ENCODE assay signal across 1 cellular context in genomic region chr2:231052494-231053451, GRCh38.
TF ChIP-seq lines count a peak whose summit lies in the region.

No MANE protein-coding gene starts in this region.

TF ChIP-seq in K562, 482 proteins besides CTCF, POLR2A, EP300 and RAD21 (continued from another document):
- TF ChIP-seq YY1 (IDR thresholded peaks at IDR 0.05; ENCODE audit: borderline replicate concordance in 1 of 3, control insufficient read depth in 1 of 3, extremely low read depth in 1 of 3, insufficient read depth in 3 of 3, insufficient read length in 1 of 3, insufficient replicate concordance in 2 of 3, low read depth in 1 of 3, low read length in 2 of 3) (peak in 1 of 3 experiments; percentile 28), CTCFL (IDR thresholded peaks at IDR 0.05; ENCODE audit: borderline replicate concordance, insufficient read depth, low read depth, low read length, poor library complexity, severe bottlenecking) (peak; percentile 92), POLR2G (IDR thresholded peaks at IDR 0.05; ENCODE audit: low read depth, low read length) (peak; percentile 49; the same call in 1 of the 2 replicates), HMGN3 (IDR thresholded peaks at IDR 0.05; ENCODE audit: borderline replicate concordance, extremely low read depth, insufficient read length, low read depth, low read length) (no peak), E2F3 (CRISPR knock-in tag; IDR thresholded peaks at IDR 0.05) (peak; percentile 29; the same call in 1 of the 2 replicates), ZNF766 (CRISPR knock-in tag; conservative IDR thresholded peaks at IDR 0.05) (no peak), TAF1 (IDR thresholded peaks at IDR 0.05; ENCODE audit: control insufficient read depth, extremely low read depth, insufficient read depth, low read length, severe bottlenecking) (no peak), CBX3 (IDR thresholded peaks at IDR 0.05; ENCODE audit: borderline replicate concordance in 1 of 2, low read length in 2 of 2) (peak in 1 of 2 experiments; percentile 41; a peak in 1 of 3 replicates), TOE1 (IDR thresholded peaks at IDR 0.05; ENCODE audit: borderline replicate concordance) (0 out of 2 replicates have a peak, but pooled peaks have one; percentile 19), TOE1 (CRISPR knock-in tag; IDR thresholded peaks at IDR 0.05; ENCODE audit: borderline replicate concordance, low read depth) (no peak), XRCC5 (IDR thresholded peaks at IDR 0.05; ENCODE audit: low read depth, low read length) (0 out of 2 replicates have a peak, but pooled peaks have one; percentile 34), RCOR1 (IDR thresholded peaks at IDR 0.05; ENCODE audit: borderline replicate concordance in 1 of 2, low read depth in 2 of 2, low read length in 2 of 2) (peak in 1 of 2 experiments; percentile 51; a peak in 1 of 4 replicates), ZBTB33 (CRISPR knock-in tag; IDR thresholded peaks at IDR 0.05) (peak; percentile 75), HNRNPLL (IDR thresholded peaks at IDR 0.05; ENCODE audit: low read depth, low read length, poor library complexity, severe bottlenecking) (peak; percentile 70), CCNT2 (IDR thresholded peaks at IDR 0.05; ENCODE audit: borderline replicate concordance, extremely low read depth, insufficient read length, low read depth, low read length) (peak; percentile 26), CTBP1 (IDR thresholded peaks at IDR 0.05; ENCODE audit: borderline replicate concordance) (peak; percentile 73), RB1 (IDR thresholded peaks at IDR 0.05; ENCODE audit: low read depth) (peak; percentile 38; the same call in 1 of the 2 replicates)
